1 cellular context compared by ENCODE assay signal in genomic region chr3:171456765-171457164, GRCh38.
TF ChIP-seq lines count a peak whose summit lies in the region.

No MANE protein-coding gene starts in this region.

TF ChIP-seq in H1, 55 proteins besides CTCF, POLR2A, EP300 and RAD21 (continued from another document):
- TF ChIP-seq TAF7 (optimal IDR thresholded peaks at IDR 0.05; ENCODE audit: borderline replicate concordance, low read depth, low read length) (no peak), SIX5 (IDR thresholded peaks at IDR 0.05; ENCODE audit: low read depth, low read length) (no peak), ZNF274 (IDR thresholded peaks at IDR 0.05; ENCODE audit: borderline replicate concordance, extremely low read depth, low read length) (no peak), CEBPB (IDR thresholded peaks at IDR 0.05; ENCODE audit: low read depth, low read length) (no peak), SP2 (IDR thresholded peaks at IDR 0.05; ENCODE audit: low read length) (no peak), NRF1 (IDR thresholded peaks at IDR 0.05; ENCODE audit: low read depth, low read length) (no peak)
